Comparison of ENCODE assay signal across 22 cellular contexts in the genomic region with DNA sequence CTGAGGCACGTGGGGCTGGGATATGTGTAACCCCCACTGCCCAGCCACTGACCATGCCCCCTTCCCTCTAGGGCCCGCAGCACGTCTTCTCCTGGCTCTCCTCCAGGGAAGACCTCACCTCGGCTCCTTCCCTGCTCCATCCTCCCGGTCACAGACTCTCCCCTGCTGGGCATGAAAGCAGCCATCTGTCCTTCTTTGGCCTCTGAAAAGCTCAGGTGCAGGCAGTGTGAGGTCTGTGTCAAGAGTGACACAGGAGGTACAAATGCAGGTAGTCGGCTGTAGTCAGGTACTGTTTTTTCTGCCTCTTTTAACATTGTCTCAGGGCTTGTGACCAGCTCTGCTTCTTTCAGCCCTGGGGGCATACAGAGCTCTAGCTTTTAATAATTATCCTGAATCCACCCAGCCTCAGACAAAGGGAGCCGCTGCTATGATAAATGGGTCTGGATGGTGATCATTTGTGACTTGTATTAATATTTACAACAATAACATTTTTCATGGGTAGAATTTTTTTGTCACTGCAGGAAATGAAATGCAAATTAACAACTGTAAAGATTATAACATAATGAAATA. TPM values are rescaled to one million over a fixed set of nuclear protein-coding genes. Genes with fewer than 3 reads are reported as not detected.
A peak's percentile ranks its signal among the peaks of the same experiment; 100 is the strongest.
DNase-seq lines count a peak whose midpoint lies in the region; TF ChIP-seq lines count a peak whose summit lies in the region.
"Had no signal": no experiment of that assay in that cellular context is flagged by ENCODE, and none has a peak within 500 bp of the region (broad histone marks: within the 10 kb centered on the region; RNA-seq: fewer than 3 reads in every experiment).

No MANE protein-coding gene starts in this region.

- H3K27ac Mint-ChIP-seq in progenitor cell of endocrine pancreas, result peak overlapping the region; percentile 65
- H3K27ac Mint-ChIP-seq: activated CD8-positive, alpha-beta T cell treated with anti-CD3 and anti-CD28 coated beads for 36 hours; activated naive CD8-positive, alpha-beta T cell; activated T-helper 17 cell treated with anti-CD3 and anti-CD28 coated beads, Interleukin-2, amount 50 U/mL, for 72 hours; CD8-positive, alpha-beta memory T cell had no signal

- no peak overlapping the region for H3K4me3 Mint-ChIP-seq in progenitor cell of endocrine pancreas (ENCODE audit: low read depth)
- H3K4me3 Mint-ChIP-seq: activated CD8-positive, alpha-beta T cell treated with anti-CD3 and anti-CD28 coated beads for 36 hours; activated naive CD8-positive, alpha-beta T cell; activated T-helper 17 cell treated with anti-CD3 and anti-CD28 coated beads, Interleukin-2, amount 50 U/mL, for 72 hours; CD8-positive, alpha-beta memory T cell; naive thymus-derived CD4-positive, alpha-beta T cell had no signal

- no peaks in the 10 kb centered on the region for H3K9me3 Mint-ChIP-seq in progenitor cell of endocrine pancreas (ENCODE audit: low read depth)
- H3K9me3 Mint-ChIP-seq: activated CD8-positive, alpha-beta T cell treated with anti-CD3 and anti-CD28 coated beads for 36 hours; activated T-helper 17 cell treated with anti-CD3 and anti-CD28 coated beads, Interleukin-2, amount 50 U/mL, for 72 hours; CD8-positive, alpha-beta memory T cell; naive thymus-derived CD4-positive, alpha-beta T cell had no signal

- DNase-seq in NCI-H510A treated with DMSO at 0.1 percent for 48 hours (lab: John Stamatoyannopoulos, UW) (peak; percentile 8), NCI-H510A (lab: John Stamatoyannopoulos, UW) (no peak), NCI-H146 (lab: John Stamatoyannopoulos, UW) (peak; percentile 93), cerebellar cortex (ENCODE audit: low spot score) (peak; percentile 89), progenitor cell of endocrine pancreas (ENCODE audit: low spot score, unreplicated experiment) (no peak), RKO (ENCODE audit: low spot score) (no peak), medulla oblongata (ENCODE audit: extremely low spot score) (no peak)
- no peak for DNase-seq in activated effector memory CD4-positive, alpha-beta T cell treated with anti-CD3 and anti-CD28 coated beads, Interleukin-2, amount 50 U/mL, for 16 hours
- DNase-seq: activated CD8-positive, alpha-beta T cell treated with anti-CD3 and anti-CD28 coated beads for 36 hours; anterior cingulate cortex; CD8-positive, alpha-beta memory T cell; DMS79; foreskin keratinocyte; hippocampal formation; left ventricle myocardium inferior; naive thymus-derived CD4-positive, alpha-beta T cell; NCI-H1436; NCI-H526 treated with DMSO at 0.1 percent for 48 hours; stimulated activated CD4-positive, alpha-beta T cell treated with anti-CD3 and anti-CD28 coated beads, Interleukin-2, amount 100 ng/mL, for 48 hours; trophoblast cell had no signal

- peaks cover 24% of the 10 kb centered on the region for H3K4me1 Mint-ChIP-seq in progenitor cell of endocrine pancreas (ENCODE audit: low read depth)
- H3K4me1 Mint-ChIP-seq: CD8-positive, alpha-beta memory T cell had no signal

- H3K27me3 Mint-ChIP-seq in progenitor cell of endocrine pancreas, result peaks cover 14% of the 10 kb centered on the region
- H3K27me3 Mint-ChIP-seq: activated CD8-positive, alpha-beta T cell treated with anti-CD3 and anti-CD28 coated beads for 36 hours had no signal

- no peak for TF ChIP-seq CTCF in progenitor cell of endocrine pancreas (IDR thresholded peaks at IDR 0.05; ENCODE audit: unreplicated experiment)

- no peaks in the 10 kb centered on the region for H3K36me3 Mint-ChIP-seq in progenitor cell of endocrine pancreas (ENCODE audit: insufficient read depth)
- H3K36me3 Mint-ChIP-seq: activated naive CD8-positive, alpha-beta T cell; CD8-positive, alpha-beta memory T cell; naive thymus-derived CD4-positive, alpha-beta T cell had no signal

RNA-seq across cellular contexts. Expression of gene C5orf15, which starts 46.4 kb away (rescaled TPM):
- 52.0 and 58.5 TPM in 2 replicates for total RNA-seq in progenitor cell of endocrine pancreas

Comparison
In these comparisons a context has a peak if more than half of its experiments do, and no peak if none do; other contexts are left out.
1. DNase-seq: peak in NCI-H510A treated with DMSO at 0.1 percent for 48 hours (single experiment), NCI-H146 (single experiment) and cerebellar cortex (single experiment); none in NCI-H510A (single experiment), progenitor cell of endocrine pancreas (single experiment), RKO (single experiment), medulla oblongata (single experiment) and activated effector memory CD4-positive, alpha-beta T cell treated with anti-CD3 and anti-CD28 coated beads, Interleukin-2, amount 50 U/mL, for 16 hours (single experiment).